ENCODE assay signal across 8 cellular contexts in genomic region chr19:12789098-12789903, GRCh38. TPM values are rescaled to one million over a fixed set of nuclear protein-coding genes. Genes with fewer than 3 reads are reported as not detected.
DNase-seq lines count a peak whose midpoint lies in the region; ATAC-seq and TF ChIP-seq lines count a peak whose summit lies in the region.

No MANE protein-coding gene starts in this region.

- H3K9ac ChIP-seq in SK-N-MC (ENCODE audit: insufficient read length), result peak overlapping the region; percentile 70

- H3K36me3 ChIP-seq in right atrium auricular region (peaks cover 9% of the 10 kb centered on the region), SK-N-MC (ENCODE audit: insufficient read depth, low read length) (no peaks in the 10 kb centered on the region), neutrophil (peaks cover 8% of the 10 kb centered on the region)

- H3K27me3 ChIP-seq in right atrium auricular region, result no peaks in the 10 kb centered on the region
- H3K27me3 ChIP-seq in neutrophil, result no peaks in the 10 kb centered on the region

- DNase-seq in right atrium auricular region (ENCODE audit: low spot score), result no peak
- DNase-seq in left ventricle myocardium superior, result no peak
- no peak for DNase-seq in SK-N-MC (ENCODE audit: low read depth, low spot score)
- no peak for DNase-seq in epithelial cell of proximal tubule (ENCODE audit: low read depth)
- DNase-seq in posterior vena cava (ENCODE audit: low spot score), result no peak
- no peak for DNase-seq in NCI-H226

- intact Hi-C loops in left ventricle myocardium superior (cut with micrococcal nuclease) (no loop called here), posterior vena cava (cut with DNase I) (no loop called here)

- ATAC-seq in left ventricle myocardium superior (no peak), GM21717 (IDR thresholded peaks at IDR 0.05; ENCODE audit: unreplicated experiment) (no peak)

- peak overlapping the region; percentile 96 to 99 for H3K27ac ChIP-seq in right atrium auricular region
- H3K27ac ChIP-seq in SK-N-MC, result peak overlapping the region; percentile 97
- peak overlapping the region; percentile 100 for H3K27ac ChIP-seq in neutrophil

- H3K9me3 ChIP-seq in right atrium auricular region (no peaks in the 10 kb centered on the region), SK-N-MC (ENCODE audit: low read depth, low read length) (no peaks in the 10 kb centered on the region), neutrophil (no peaks in the 10 kb centered on the region)

- H3K4me1 ChIP-seq in right atrium auricular region, result peaks cover 0 to 66% of the 10 kb centered on the region in 2 donors
- peaks cover 51 to 62% of the 10 kb centered on the region in 2 experiments for H3K4me1 ChIP-seq in neutrophil (ENCODE audit: control insufficient read depth in 1 of 2, insufficient read depth in 1 of 2, low read depth in 1 of 2, low read length in 1 of 2)

- H3K4me3 ChIP-seq in right atrium auricular region (peak overlapping the region; percentile 82 to 88), SK-N-MC (peak overlapping the region; percentile 97), epithelial cell of proximal tubule (ENCODE audit: low read depth, low read length) (peak overlapping the region; percentile 96), neutrophil (ENCODE audit: low read depth in 1 of 2, low read length in 1 of 2) (peak overlapping the region; percentile 87 to 99)

- TF ChIP-seq CTCF in right atrium auricular region (IDR thresholded peaks at IDR 0.05) (no peak), epithelial cell of proximal tubule (conservative IDR thresholded peaks at IDR 0.05; ENCODE audit: low read depth, low read length) (no peak), neutrophil (IDR thresholded peaks at IDR 0.05) (no peak)

RNA-seq across cellular contexts. Expression of gene JUNB, which starts 2.0 kb away (rescaled TPM):
- total RNA-seq in right atrium auricular region (100 to 1,000 TPM; 321 to 506 TPM), left ventricle myocardium superior (24.2 TPM), epithelial cell of proximal tubule (127 and 251 TPM in 2 replicates), posterior vena cava (100 to 1,000 TPM; 193 to 418 TPM)

RNA-seq across cellular contexts. Expression of gene PRDX2, which starts 12.3 kb away (rescaled TPM):
- total RNA-seq in right atrium auricular region, result 100 to 1,000 TPM; 702 to 859 TPM
- 750 TPM for total RNA-seq in left ventricle myocardium superior
- total RNA-seq in epithelial cell of proximal tubule, result 463 and 571 TPM in 2 replicates
- total RNA-seq in posterior vena cava, result 100 to 1,000 TPM; 126 to 130 TPM

RNA-seq across cellular contexts. Expression of gene THSD8, which starts 12.6 kb away (rescaled TPM):
- total RNA-seq in right atrium auricular region, result not detected
- total RNA-seq in left ventricle myocardium superior, result 2.2 TPM
- not detected in 2 replicates for total RNA-seq in epithelial cell of proximal tubule
- total RNA-seq in posterior vena cava, result 1 to 10 TPM in 1 of 2 donors, under 1 TPM in 1; 1.00 to 1.6 TPM

RNA-seq across cellular contexts. Expression of gene HOOK2, which starts 13.9 kb away (rescaled TPM):
- 10 to 100 TPM; 11.4 to 12.2 TPM for total RNA-seq in right atrium auricular region
- total RNA-seq in left ventricle myocardium superior, result 44.9 TPM
- total RNA-seq in epithelial cell of proximal tubule, result 12.3 and 26.3 TPM in 2 replicates
- total RNA-seq in posterior vena cava, result 10 to 100 TPM; 20.2 to 21.7 TPM

RNA-seq across cellular contexts. Expression of gene RNASEH2A, which starts 17.1 kb away (rescaled TPM):
- total RNA-seq in right atrium auricular region (1 to 10 TPM; 3.1 to 4.0 TPM), left ventricle myocardium superior (4.5 TPM), epithelial cell of proximal tubule (49.6 and 62.7 TPM in 2 replicates), posterior vena cava (1 to 10 TPM; 4.3 to 5.1 TPM)
